15 cellular contexts compared by ENCODE assay signal in the genomic region with DNA sequence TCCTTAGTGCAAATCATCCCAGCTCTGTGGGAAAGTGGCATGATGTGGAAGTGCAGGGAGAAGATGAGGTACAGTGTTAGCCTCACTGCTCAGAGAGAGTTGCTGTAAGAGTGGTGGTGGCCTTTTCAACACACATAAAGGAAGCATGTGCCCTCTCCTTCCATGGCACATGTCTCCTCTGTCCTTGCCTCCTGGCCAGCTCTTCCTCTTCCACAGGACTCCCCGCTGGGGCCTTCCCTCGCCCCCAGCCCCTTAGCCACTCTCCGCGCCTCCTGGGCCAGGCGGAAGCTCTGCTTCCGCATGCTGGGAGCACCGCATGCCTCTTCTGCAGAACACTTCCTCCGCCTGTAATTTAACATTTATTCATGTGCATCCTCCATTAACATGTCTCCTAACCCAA. TPM values are rescaled to one million over a fixed set of nuclear protein-coding genes. Genes with fewer than 3 reads are reported as not detected.
DNase-seq lines count a peak whose midpoint lies in the region; ATAC-seq and TF ChIP-seq lines count a peak whose summit lies in the region.
"Had no signal": no experiment of that assay in that cellular context is flagged by ENCODE, and none has a peak within 500 bp of the region (broad histone marks: within the 10 kb centered on the region; RNA-seq: fewer than 3 reads in every experiment).

No MANE protein-coding gene starts in this region.

- H3K4me3 Mint-ChIP-seq in activated T-cell treated with anti-CD3 and anti-CD28 coated beads, Interleukin-2, amount 50 U/mL, for 24 hours, result no peak overlapping the region
- H3K4me3 Mint-ChIP-seq in activated naive CD8-positive, alpha-beta T cell, result peak overlapping the region; percentile 44
- H3K4me3 Mint-ChIP-seq: immature natural killer cell had no signal

- H3K4me3 ChIP-seq in HL-60 (replicated peaks; ENCODE audit: insufficient read depth, low read length), result no peak overlapping the region
- no peak overlapping the region for H3K4me3 ChIP-seq in GM23248
- H3K4me3 ChIP-seq: gastrocnemius medialis, SJSA1 had no signal

- H3K27ac ChIP-seq in HL-60 (replicated peaks) (peak overlapping the region; percentile 39), GM23248 (no peak overlapping the region)
- H3K27ac ChIP-seq: gastrocnemius medialis, SJSA1 had no signal

- H3K36me3 Mint-ChIP-seq in activated T-cell treated with anti-CD3 and anti-CD28 coated beads, Interleukin-2, amount 50 U/mL, for 24 hours (ENCODE audit: low read depth), result no peaks in the 10 kb centered on the region
- H3K36me3 Mint-ChIP-seq in activated naive CD8-positive, alpha-beta T cell, result no peaks in the 10 kb centered on the region
- H3K36me3 Mint-ChIP-seq: immature natural killer cell had no signal

- no peaks in the 10 kb centered on the region for H4K20me1 ChIP-seq in GM23248 (ENCODE audit: insufficient read depth)

- no peaks in the 10 kb centered on the region for H3K27me3 ChIP-seq in HL-60 (ENCODE audit: insufficient read depth, poor library complexity, severe bottlenecking)
- peaks cover 50% of the 10 kb centered on the region for H3K27me3 ChIP-seq in GM23248 (replicated peaks; ENCODE audit: insufficient read depth)

- H3K9me3 Mint-ChIP-seq in activated T-cell treated with anti-CD3 and anti-CD28 coated beads, Interleukin-2, amount 50 U/mL, for 24 hours, result no peaks in the 10 kb centered on the region
- H3K9me3 Mint-ChIP-seq in activated naive CD8-positive, alpha-beta T cell (ENCODE audit: low read depth), result no peaks in the 10 kb centered on the region
- H3K9me3 Mint-ChIP-seq: immature natural killer cell had no signal

- no peak overlapping the region for H3K4me2 ChIP-seq in GM23248 (ENCODE audit: unreplicated experiment)

- H2AFZ ChIP-seq in GM23248, result no peak overlapping the region

- no peaks in the 10 kb centered on the region for H3K27me3 Mint-ChIP-seq in activated T-cell treated with anti-CD3 and anti-CD28 coated beads, Interleukin-2, amount 50 U/mL, for 24 hours
- H3K27me3 Mint-ChIP-seq in activated naive CD8-positive, alpha-beta T cell, result peaks cover 2% of the 10 kb centered on the region

- in situ Hi-C loops in GM23248 (cut with MboI), result no loop called here

- H3K9me3 ChIP-seq in GM23248 (ENCODE audit: low read depth), result no peaks in the 10 kb centered on the region
- H3K9me3 ChIP-seq: gastrocnemius medialis, SJSA1 had no signal

- H3F3A ChIP-seq in GM23248 (ENCODE audit: insufficient read depth), result no peaks in the 10 kb centered on the region

- no peak for DNase-seq in activated T-cell treated with anti-CD3 and anti-CD28 coated beads, Interleukin-2, amount 50 U/mL, for 24 hours
- DNase-seq in activated T-cell treated with anti-CD3 and anti-CD28 coated beads, Interleukin-2, amount 50 U/mL, for 48 hours, result no peak
- DNase-seq in HL-60 (ENCODE audit: low read depth in 1 of 2, low spot score in 1 of 2) (peak in 1 of 2 experiments; percentile 47), retina (peak; percentile 38), GM23248 (no peak)
- DNase-seq in central memory CD4-positive, alpha-beta T cell, result no peak
- DNase-seq: DMS53, gastrocnemius medialis, immature natural killer cell, NCI-H2081 treated with DMSO at 0.1 percent for 48 hours had no signal

- H3K79me2 ChIP-seq in GM23248 (ENCODE audit: insufficient read depth), result no peaks in the 10 kb centered on the region

- peak overlapping the region; percentile 16 for H3K27ac Mint-ChIP-seq in activated T-cell treated with anti-CD3 and anti-CD28 coated beads, Interleukin-2, amount 50 U/mL, for 24 hours
- H3K27ac Mint-ChIP-seq in activated naive CD8-positive, alpha-beta T cell, result peak overlapping the region; percentile 68
- H3K27ac Mint-ChIP-seq: immature natural killer cell had no signal

- no peak overlapping the region for H3K9ac ChIP-seq in GM23248

- H3K4me1 Mint-ChIP-seq in activated T-cell treated with anti-CD3 and anti-CD28 coated beads, Interleukin-2, amount 50 U/mL, for 24 hours (ENCODE audit: low read depth), result peaks cover 27% of the 10 kb centered on the region
- peaks cover 19% of the 10 kb centered on the region for H3K4me1 Mint-ChIP-seq in activated naive CD8-positive, alpha-beta T cell (ENCODE audit: low read depth)

- 81 to 82% methylated on average over 8 of the region's 8 CpGs for WGBS in GM23248 (ENCODE audit: low coverage in 1 of 2, low lambda C conversion rate in 2 of 2, missing lambda C conversion rate in 2 of 2), 2 experiments

- no peak for ATAC-seq in GM21390 (IDR thresholded peaks at IDR 0.05; ENCODE audit: unreplicated experiment)
- ATAC-seq: gastrocnemius medialis had no signal

- no peaks in the 10 kb centered on the region for H3K36me3 ChIP-seq in GM23248 (ENCODE audit: low read depth)
- H3K36me3 ChIP-seq: gastrocnemius medialis, SJSA1 had no signal

- no peaks in the 10 kb centered on the region for H3K4me1 ChIP-seq in GM23248 (ENCODE audit: insufficient read depth)
- H3K4me1 ChIP-seq: gastrocnemius medialis, SJSA1 had no signal

- no peak for TF ChIP-seq CTCF in HL-60 (IDR thresholded peaks at IDR 0.05; ENCODE audit: insufficient read depth, low read length)

- H3K9me2 ChIP-seq in GM23248 (ENCODE audit: insufficient read depth), result no peaks in the 10 kb centered on the region

RNA-seq across cellular contexts. Expression of a gene that starts 4.8 kb away (rescaled TPM):
- total RNA-seq in GM23248 (2014; rRNA removed; shearing (Covaris generic)), result not detected in 2 replicates
- polyA plus RNA-seq in GM23248 (2016; fragmentation: Nextera tagmentation; extraction: Ambion mirVana), result not detected in 2 replicates
- total RNA-seq: lung microvascular endothelial cell had no signal
- polyA plus RNA-seq: AG04450 had no signal
